Comparison of ENCODE assay signal across 18 cellular contexts in the genomic region with DNA sequence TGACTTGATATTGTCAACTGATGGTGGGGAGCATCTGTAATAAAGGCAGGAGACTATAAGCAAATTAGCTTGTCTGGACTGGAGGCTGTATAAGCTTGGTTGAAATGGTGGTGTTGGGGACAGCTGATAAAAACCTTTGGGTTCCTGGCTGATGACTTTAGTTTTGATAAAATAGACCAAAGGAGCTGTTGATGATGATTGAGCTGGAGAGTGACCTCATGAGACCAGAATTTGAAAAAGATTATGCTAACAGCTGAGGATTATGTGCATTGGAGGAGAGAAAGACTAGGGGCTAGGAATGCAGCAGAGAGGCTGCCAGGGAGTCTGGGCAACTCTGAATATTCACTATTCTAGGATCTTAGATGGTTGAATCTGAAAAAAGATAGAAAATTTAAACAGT. TPM values are rescaled to one million over a fixed set of nuclear protein-coding genes. Genes with fewer than 3 reads are reported as not detected.
"Had no signal": no experiment of that assay in that cellular context is flagged by ENCODE, and none has a peak within 500 bp of the region (broad histone marks: within the 10 kb centered on the region; RNA-seq: fewer than 3 reads in every experiment).

No MANE protein-coding gene starts in this region.

- H3K4me2 ChIP-seq: hepatocyte had no signal

- H3K9me3 Mint-ChIP-seq: activated naive CD4-positive, alpha-beta T cell treated with anti-CD3 and anti-CD28 coated beads, Interleukin-2, amount 50 U/mL, for 24 hours; central memory CD8-positive, alpha-beta T cell; memory B cell; stimulated activated memory B cell treated with anti-CD40 and anti-IgM and Interleukin-4, amounts not matched to agents 10 μg/mL and 1 μg/mL and 100 μg/mL, for 72 hours had no signal

- H3K27ac ChIP-seq: adrenal gland, coronary artery, esophagus squamous epithelium, hepatocyte, thyroid gland had no signal

- H3K36me3 ChIP-seq: adrenal gland, esophagus squamous epithelium, thyroid gland had no signal

- H3K4me1 ChIP-seq: adrenal gland, esophagus squamous epithelium, thyroid gland had no signal

- H3K27me3 Mint-ChIP-seq: activated naive CD4-positive, alpha-beta T cell treated with anti-CD3 and anti-CD28 coated beads, Interleukin-2, amount 50 U/mL, for 24 hours; central memory CD8-positive, alpha-beta T cell; memory B cell; stimulated activated memory B cell treated with anti-CD40 and anti-IgM and Interleukin-4, amounts not matched to agents 10 μg/mL and 1 μg/mL and 100 μg/mL, for 72 hours had no signal

- H2AFZ ChIP-seq: hepatocyte had no signal

- H3K79me2 ChIP-seq: hepatocyte had no signal

- DNase-seq: activated CD4-positive, alpha-beta T cell treated with anti-CD3 and anti-CD28 coated beads for 1 hour; activated CD4-positive, alpha-beta T cell treated with anti-CD3 and anti-CD28 coated beads, Interleukin-2, amount 50 U/mL, for 4 hours; adrenal gland; esophagus squamous epithelium; kidney; left ventricle myocardium superior; stimulated activated CD4-positive, alpha-beta T cell treated with anti-CD3 and anti-CD28 coated beads, Interleukin-2, amount 100 ng/mL, for 48 hours; thyroid gland had no signal

- H3K9me3 ChIP-seq: adrenal gland, esophagus squamous epithelium, thyroid gland had no signal

- H3K27me3 ChIP-seq: adrenal gland, esophagus squamous epithelium, hepatocyte, thyroid gland had no signal

- H3K4me1 Mint-ChIP-seq: neural crest cell had no signal

- H3K4me3 ChIP-seq: adrenal gland, coronary artery, esophagus squamous epithelium, hepatocyte, thyroid gland had no signal

- H3K36me3 Mint-ChIP-seq: brain; memory B cell; stimulated activated memory B cell treated with anti-CD40 and anti-IgM and Interleukin-4, amounts not matched to agents 10 μg/mL and 1 μg/mL and 100 μg/mL, for 72 hours had no signal

- H3K27ac Mint-ChIP-seq: activated naive CD4-positive, alpha-beta T cell treated with anti-CD3 and anti-CD28 coated beads, Interleukin-2, amount 50 U/mL, for 24 hours; memory B cell; stimulated activated memory B cell treated with anti-CD40 and anti-IgM and Interleukin-4, amounts not matched to agents 10 μg/mL and 1 μg/mL and 100 μg/mL, for 72 hours had no signal

- H3K4me3 Mint-ChIP-seq: activated naive CD4-positive, alpha-beta T cell treated with anti-CD3 and anti-CD28 coated beads, Interleukin-2, amount 50 U/mL, for 24 hours; central memory CD8-positive, alpha-beta T cell; memory B cell; neural crest cell; stimulated activated memory B cell treated with anti-CD40 and anti-IgM and Interleukin-4, amounts not matched to agents 10 μg/mL and 1 μg/mL and 100 μg/mL, for 72 hours had no signal

- FAIRE-seq: kidney had no signal

- ATAC-seq: left ventricle myocardium superior; stimulated activated memory B cell treated with anti-CD40 and anti-IgM and Interleukin-4, amounts not matched to agents 10 μg/mL and 1 μg/mL and 100 μg/mL, for 72 hours had no signal

RNA-seq across cellular contexts. Expression of gene MYL4, which starts 11.3 kb away (rescaled TPM):
- total RNA-seq: esophagus squamous epithelium, fibroblast of villous mesenchyme, kidney, neural crest cell, osteocyte had no signal
